In the genomic region with DNA sequence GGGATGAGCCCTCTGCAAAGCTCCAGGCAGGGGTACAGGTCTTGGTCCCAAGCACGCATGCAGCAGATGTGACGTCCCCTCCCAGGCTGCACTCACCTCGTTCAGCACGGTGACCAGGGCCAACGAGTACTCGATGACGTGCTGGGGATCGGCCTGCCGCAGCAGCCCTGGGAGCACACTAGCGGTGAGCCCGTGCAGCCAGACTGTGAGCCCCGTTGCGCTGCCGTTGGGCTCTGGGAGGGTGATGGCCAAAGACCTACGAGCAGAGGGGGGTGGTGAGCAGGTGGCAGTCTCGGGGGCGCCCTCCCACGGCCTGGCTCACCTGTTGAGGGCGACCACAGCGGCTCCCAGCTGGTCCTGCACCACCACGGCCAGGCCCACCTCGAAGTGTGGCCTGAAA, we compare ENCODE assay signal across 2 cellular contexts. TPM values are rescaled to one million over a fixed set of nuclear protein-coding genes. Genes with fewer than 3 reads are reported as not detected.
"Had no signal": no experiment of that assay in that cellular context is flagged by ENCODE, and none has a peak within 500 bp of the region (broad histone marks: within the 10 kb centered on the region; RNA-seq: fewer than 3 reads in every experiment).

No MANE protein-coding gene starts in this region.

RNA-seq across cellular contexts. Expression of a gene that starts 42.7 kb away (rescaled TPM):
- total RNA-seq: naive thymus-derived CD8-positive, alpha-beta T cell; thoracic aorta had no signal
